In the genomic region with DNA sequence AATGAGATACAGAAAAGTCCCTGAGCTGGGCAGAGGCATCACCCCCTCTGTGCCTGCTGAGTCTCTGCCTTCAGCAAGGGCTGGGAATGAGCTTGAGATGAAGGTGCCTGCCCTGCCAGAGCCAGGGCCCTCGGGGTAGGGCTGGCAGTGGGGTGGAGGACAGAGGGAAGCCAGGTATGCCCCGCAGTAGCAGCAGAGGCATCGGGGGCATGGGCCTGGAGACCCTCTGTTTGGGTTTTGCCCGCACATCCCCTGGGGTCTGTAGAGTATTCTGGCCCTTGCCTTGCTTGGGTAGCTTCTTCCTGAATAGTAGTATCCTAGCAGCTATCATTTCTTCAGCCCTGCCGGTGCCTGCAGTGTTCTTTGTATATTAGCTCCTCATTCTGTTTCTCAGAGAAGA, we compare ENCODE assay signal across 14 cellular contexts. TPM values are rescaled to one million over a fixed set of nuclear protein-coding genes. Genes with fewer than 3 reads are reported as not detected.
A peak's percentile ranks its signal among the peaks of the same experiment; 100 is the strongest.
DNase-seq lines count a peak whose midpoint lies in the region; ATAC-seq and TF ChIP-seq lines count a peak whose summit lies in the region.
"Had no signal": no experiment of that assay in that cellular context is flagged by ENCODE, and none has a peak within 500 bp of the region (broad histone marks: within the 10 kb centered on the region; RNA-seq: fewer than 3 reads in every experiment).

No MANE protein-coding gene starts in this region.

- H3K4me3 ChIP-seq in BLaER1 (no peak overlapping the region), H7 (ENCODE audit: insufficient read depth, low read depth, low read length) (no peak overlapping the region), PC-3 (ENCODE audit: low read length) (no peak overlapping the region), osteoblast (ENCODE audit: insufficient read depth, low read length) (no peak overlapping the region)
- H3K4me3 ChIP-seq: A549, GM23248 had no signal

- H3K4me1 ChIP-seq in BLaER1 (peaks cover 66% of the 10 kb centered on the region), PC-3 (ENCODE audit: insufficient read depth, low read length) (no peaks in the 10 kb centered on the region), osteoblast (ENCODE audit: insufficient read depth, low read length) (no peaks in the 10 kb centered on the region)
- H3K4me1 ChIP-seq: A549, BE2C, Caco-2 had no signal

- H4K20me1 ChIP-seq in BLaER1 (no peaks in the 10 kb centered on the region), PC-3 (ENCODE audit: low read length) (no peaks in the 10 kb centered on the region), osteoblast (ENCODE audit: insufficient read depth, low read length) (peaks cover 25% of the 10 kb centered on the region)

- H3K9me2 ChIP-seq in PC-3 (replicated peaks; ENCODE audit: low read length): no peaks in the 10 kb centered on the region

- CTCF ChIA-PET in PC-3 (lab: Charles Lee): no interaction called here

- no TSS peak for BruUV-seq in PC-3 (replicated peaks; lab: Mats Ljungman, UMichigan)

- POLR2A ChIA-PET in PC-3 (lab: Charles Lee; ENCODE audit: unreplicated experiment): no interaction called here

- H3K27me3 ChIP-seq in BLaER1 (no peaks in the 10 kb centered on the region), H7 (ENCODE audit: control insufficient read depth, insufficient read depth, low read length) (no peaks in the 10 kb centered on the region), PC-3 (ENCODE audit: low read length) (no peaks in the 10 kb centered on the region), osteoblast (ENCODE audit: insufficient read depth, low read length) (no peaks in the 10 kb centered on the region)
- H3K27me3 ChIP-seq: BE2C had no signal

- DNase-seq in H7 (peak; percentile 45), PC-3 (no peak), osteoblast (ENCODE audit: insufficient read length, low spot score, missing footprints) (peak; percentile 53), mesenteric fat pad (ENCODE audit: low spot score) (no peak), NCI-H2171 treated with DMSO at 0.1 percent for 48 hours (lab: John Stamatoyannopoulos, UW) (no peak)
- DNase-seq: CD4-positive, CD25-positive, alpha-beta regulatory T cell; CD8-positive, alpha-beta T cell had no signal

- peaks cover 57% of the 10 kb centered on the region for H3K36me3 ChIP-seq in BLaER1
- H3K36me3 ChIP-seq in H7 (replicated peaks; ENCODE audit: control insufficient read depth, insufficient read depth, low read length): peaks cover 5% of the 10 kb centered on the region
- H3K36me3 ChIP-seq in PC-3 (ENCODE audit: low read depth, low read length): peaks cover 52% of the 10 kb centered on the region
- peaks cover 96% of the 10 kb centered on the region for H3K36me3 ChIP-seq in osteoblast (ENCODE audit: insufficient read depth, low read length)
- H3K36me3 ChIP-seq: BE2C had no signal

- H3K79me2 ChIP-seq in PC-3 (ENCODE audit: low read length) (no peaks in the 10 kb centered on the region), osteoblast (ENCODE audit: insufficient read depth, low read length) (no peaks in the 10 kb centered on the region)

- TF ChIP-seq CTCF in PC-3 (conservative IDR thresholded peaks at IDR 0.05; ENCODE audit: low read depth, low read length) (no peak), osteoblast (IDR thresholded peaks at IDR 0.05; ENCODE audit: extremely low read depth, low read depth, low read length) (no peak)

- peak; percentile 11; the same call in 1 of the 2 replicates for ATAC-seq in PC-3
- no peak for ATAC-seq in HG03378 (IDR thresholded peaks at IDR 0.05; ENCODE audit: unreplicated experiment)
- ATAC-seq: CD8-positive, alpha-beta T cell had no signal

- no peaks in the 10 kb centered on the region for H3K9me3 ChIP-seq in BLaER1
- no peaks in the 10 kb centered on the region for H3K9me3 ChIP-seq in PC-3 (ENCODE audit: low read length)
- H3K9me3 ChIP-seq in osteoblast (ENCODE audit: low read depth, low read length): no peaks in the 10 kb centered on the region
- H3K9me3 ChIP-seq: A549, BE2C, Caco-2 had no signal

- H3K9ac ChIP-seq in BLaER1 (peak overlapping the region; percentile 55), PC-3 (ENCODE audit: low read length) (no peak overlapping the region)
- H3K9ac ChIP-seq: GM23248 had no signal

- intact Hi-C loops in PC-3 (cut with micrococcal nuclease): no loop called here

- H3K4me2 ChIP-seq in BLaER1: peak overlapping the region; percentile 85
- H3K4me2 ChIP-seq in PC-3 (ENCODE audit: low read length): no peak overlapping the region
- no peak overlapping the region for H3K4me2 ChIP-seq in osteoblast (ENCODE audit: insufficient read depth, low read length)
- H3K4me2 ChIP-seq: A549 had no signal

- H2AFZ ChIP-seq in PC-3 (ENCODE audit: low read length) (no peak overlapping the region), osteoblast (ENCODE audit: low read length) (no peak overlapping the region)
- H2AFZ ChIP-seq: GM23248 had no signal

- H3K27ac ChIP-seq in BLaER1 (peak overlapping the region; percentile 73), PC-3 (ENCODE audit: low read length) (no peak overlapping the region), osteoblast (ENCODE audit: low read depth, low read length) (no peak overlapping the region)
- H3K27ac ChIP-seq: A549, C4-2B, GM23248 had no signal

- no peaks in the 10 kb centered on the region for H3F3A ChIP-seq in PC-3 (ENCODE audit: low read length, unreplicated experiment)

RNA-seq across cellular contexts. Expression of a gene that starts 33.0 kb away (rescaled TPM):
- 133 and 136 TPM in 2 replicates for total RNA-seq in H7 (2014; rRNA removed; shearing (Covaris generic))
- 192 and 237 TPM in 2 replicates for total RNA-seq in PC-3 (2014; rRNA removed)
- 270 and 373 TPM in 2 replicates for total RNA-seq in osteoblast
- total RNA-seq in mesenteric fat pad: 104 TPM

RNA-seq across cellular contexts. Expression of a gene that starts 42.4 kb away (rescaled TPM):
- 1.1 and 2.7 TPM in 2 replicates for total RNA-seq in H7 (2014; rRNA removed; shearing (Covaris generic))
- 0.04 TPM in 1 of 2 replicates, not detected in the other for total RNA-seq in PC-3 (2014; rRNA removed)
- not detected in 2 replicates for total RNA-seq in osteoblast
- total RNA-seq in mesenteric fat pad: 0.06 TPM
- total RNA-seq: CD4-positive, CD25-positive, alpha-beta regulatory T cell; GM23248 had no signal

Comparison
In these comparisons a context has a peak if more than half of its experiments do, and no peak if none do; other contexts are left out.
1. DNase-seq: peak in H7 (single experiment) and osteoblast (single experiment); none in PC-3 (single experiment), mesenteric fat pad (single experiment) and NCI-H2171 treated with DMSO at 0.1 percent for 48 hours (single experiment).